In genomic region chr3:158093526-158093925, GRCh38 we compare ENCODE assay signal across 27 cellular contexts. TPM values are rescaled to one million over a fixed set of nuclear protein-coding genes. Genes with fewer than 3 reads are reported as not detected.
"Had no signal": no experiment of that assay in that cellular context is flagged by ENCODE, and none has a peak within 500 bp of the region (broad histone marks: within the 10 kb centered on the region; RNA-seq: fewer than 3 reads in every experiment).

No MANE protein-coding gene starts in this region.

- DNase-seq: activated CD4-positive, alpha-beta T cell treated with anti-CD3 and anti-CD28 coated beads for 48 hours; activated CD4-positive, alpha-beta T cell treated with anti-CD3 and anti-CD28 coated beads, Interleukin-2, amount 50 U/mL, for 4 hours; activated CD4-positive, CD25-positive, alpha-beta regulatory T cell treated with anti-CD3 and anti-CD28 coated beads, Interleukin-2, amount 50 U/mL, for 72 hours; activated CD8-positive, alpha-beta memory T cell treated with anti-CD3 and anti-CD28 coated beads, Interleukin-2, amount 10 ng/mL, durations not matched to agents 7 days and 5 days; activated effector memory CD4-positive, alpha-beta T cell treated with Interleukin-2 at 50 U/mL for 16 hours; activated naive CD4-positive, alpha-beta T cell treated with Interleukin-2 at 50 U/mL for 16 hours; activated T-cell treated with anti-CD3 and anti-CD28 coated beads, Interleukin-2, amount 50 U/mL, for 24 hours; brain microvascular endothelial cell; Kasumi-1; KBM-7; MV-4-11; NCI-H1092 treated with DMSO at 0.1 percent for 48 hours; NCI-H1417 treated with DMSO at 0.1 percent for 48 hours; NCI-H1694; NCI-H2029 treated with DMSO at 0.1 percent for 48 hours; NCI-H524; Right ventricle myocardium superior; SJCRH30; SK-N-SH; SW 1271 had no signal

- H3K9me3 ChIP-seq: SJCRH30, SK-N-SH had no signal

- H3K27me3 ChIP-seq: SJCRH30 had no signal

- H3K27ac Mint-ChIP-seq: activated CD8-positive, alpha-beta memory T cell treated with anti-CD3 and anti-CD28 coated beads, Interleukin-2, amount 10 ng/mL, durations not matched to agents 7 days and 5 days; activated naive CD8-positive, alpha-beta T cell; activated T-cell treated with anti-CD3 and anti-CD28 coated beads, Interleukin-2, amount 50 U/mL, for 24 hours; WTC11 had no signal

- H3K4me2 ChIP-seq: SK-N-SH had no signal

- H3K4me3 ChIP-seq: Peyer's patch, SJCRH30 had no signal

- ATAC-seq: activated CD8-positive, alpha-beta memory T cell treated with anti-CD3 and anti-CD28 coated beads, Interleukin-2, amount 10 ng/mL, durations not matched to agents 7 days and 5 days had no signal

- H3K36me3 ChIP-seq: brain microvascular endothelial cell, cardiac muscle cell, Peyer's patch, SJCRH30 had no signal

- H3K9me3 Mint-ChIP-seq: WTC11 had no signal

- H3K27ac ChIP-seq: brain microvascular endothelial cell, cardiac muscle cell, Peyer's patch, RWPE1, SJCRH30 had no signal

- H3K9ac ChIP-seq: SK-N-SH had no signal

- H3K36me3 Mint-ChIP-seq: WTC11 had no signal

- H3K9me2 ChIP-seq: SK-N-SH had no signal

- H3K4me1 ChIP-seq: SJCRH30 had no signal

- H3K4me3 Mint-ChIP-seq: activated CD8-positive, alpha-beta memory T cell treated with anti-CD3 and anti-CD28 coated beads, Interleukin-2, amount 10 ng/mL, durations not matched to agents 7 days and 5 days; activated naive CD8-positive, alpha-beta T cell; activated T-cell treated with anti-CD3 and anti-CD28 coated beads, Interleukin-2, amount 50 U/mL, for 24 hours; activated T-helper 1 cell treated with anti-CD3 and anti-CD28 coated beads, Interleukin-12 subunit alpha, Interleukin-12 subunit beta, Interleukin-2, Interleukin-4 antibody, amounts not matched to agents 30 ng/mL and 10 ng/mL and 1 ng/mL, durations not matched to agents 14 hours and 24 hours and 36 hours had no signal

RNA-seq across cellular contexts. Expression of gene SHOX2, which starts 12.7 kb away (rescaled TPM):
- total RNA-seq: activated CD8-positive, alpha-beta memory T cell treated with anti-CD3 and anti-CD28 coated beads, Interleukin-2, amount 10 ng/mL, durations not matched to agents 7 days and 5 days; activated T-helper 1 cell treated with anti-CD3 and anti-CD28 coated beads, Interleukin-12 subunit alpha, Interleukin-12 subunit beta, Interleukin-2, Interleukin-4 antibody, amounts not matched to agents 30 ng/mL and 10 ng/mL and 1 ng/mL, durations not matched to agents 14 hours and 24 hours and 36 hours; Peyer's patch; T-helper 1 cell treated with Interleukin-12 subunit alpha and Interleukin-12 subunit beta and Interleukin-4 antibody, amounts not matched to agents 30 ng/mL and 1 ng/mL, for 36 hours had no signal
